8 cellular contexts compared by ENCODE assay signal in genomic region chr3:46895204-46895660, GRCh38. TPM values are rescaled to one million over a fixed set of nuclear protein-coding genes. Genes with fewer than 3 reads are reported as not detected.
DNase-seq lines count a peak whose midpoint lies in the region; ATAC-seq and TF ChIP-seq lines count a peak whose summit lies in the region.

No MANE protein-coding gene starts in this region.

- 15 to 23% (median 21%) methylated on average over 5 of the region's 5 CpGs for WGBS in spleen, 5 donors

- H3K27ac ChIP-seq in spleen, result no peak overlapping the region

- intact Hi-C loops in left cardiac atrium (cut with DNase I), result loop anchor here (2.0 to 5.0 kb wide), 3 partner anchors 28 to 190 kb away; no protein-coding TSS in a partner anchor
- intact Hi-C loops in spleen (cut with DNase I; ENCODE audit: low total_unique reads), result loop anchor here (5.0 kb wide), 1 partner anchor 188 kb away; no protein-coding TSS in a partner anchor

- H3K27ac Mint-ChIP-seq in HFFc6, result no peak overlapping the region
- H3K27ac Mint-ChIP-seq in activated naive CD4-positive, alpha-beta T cell treated with anti-CD3 and anti-CD28 coated beads, Interleukin-2, amount 10 ng/mL, durations not matched to agents 7 days and 5 days, result no peak overlapping the region

- TF ChIP-seq CTCF in HFFc6 (IDR thresholded peaks at IDR 0.05), result peak; percentile 95
- TF ChIP-seq CTCF in spleen (IDR thresholded peaks at IDR 0.05 in 8 of 11, conservative IDR thresholded peaks at IDR 0.05 in 3 of 11), result peak; percentile 74 to 91 (median 85)

- H3K27me3 ChIP-seq in spleen (replicated peaks in 1 of 7), result peaks cover 0 to 76% (median 20%) of the 10 kb centered on the region in 7 donors

- no peak overlapping the region for H3K4me3 Mint-ChIP-seq in HFFc6
- no peak overlapping the region for H3K4me3 Mint-ChIP-seq in activated naive CD4-positive, alpha-beta T cell treated with anti-CD3 and anti-CD28 coated beads, Interleukin-2, amount 10 ng/mL, durations not matched to agents 7 days and 5 days

- TF ChIP-seq POLR2A in spleen (IDR thresholded peaks at IDR 0.05), result no peak

- DNase-seq in Ammon's horn (ENCODE audit: low spot score) (peak; percentile 43), HFFc6 (peak; percentile 24), SKM-1 treated with dmso at 0.1 percent for 144 hours (lab: John Stamatoyannopoulos, UW; ENCODE audit: unreplicated experiment) (peak; percentile 46), left cardiac atrium (peak; percentile 84), spleen (peak; percentile 90), SHP77 treated with DMSO at 0.1 percent for 48 hours (lab: John Stamatoyannopoulos, UW) (no peak)
- peak; percentile 86 for DNase-seq in activated naive CD4-positive, alpha-beta T cell treated with anti-CD3 and anti-CD28 coated beads, Interleukin-2, amount 10 ng/mL, durations not matched to agents 7 days and 5 days

- peaks cover 4 to 67% (median 29%) of the 10 kb centered on the region in 6 donors for H3K4me1 ChIP-seq in spleen

- no peak overlapping the region for H3K4me3 ChIP-seq in spleen

- ATAC-seq in left cardiac atrium (peak; percentile 42 to 56), HG03521 (IDR thresholded peaks at IDR 0.05; ENCODE audit: unreplicated experiment) (no peak)

- no peaks in the 10 kb centered on the region for H3K36me3 ChIP-seq in spleen

- H3K36me3 Mint-ChIP-seq in HFFc6 (ENCODE audit: low read depth), result no peaks in the 10 kb centered on the region
- H3K36me3 Mint-ChIP-seq in activated naive CD4-positive, alpha-beta T cell treated with anti-CD3 and anti-CD28 coated beads, Interleukin-2, amount 10 ng/mL, durations not matched to agents 7 days and 5 days, result no peaks in the 10 kb centered on the region

- no peaks in the 10 kb centered on the region for H3K4me1 Mint-ChIP-seq in HFFc6 (ENCODE audit: low read depth)
- peaks cover 3% of the 10 kb centered on the region for H3K4me1 Mint-ChIP-seq in activated naive CD4-positive, alpha-beta T cell treated with anti-CD3 and anti-CD28 coated beads, Interleukin-2, amount 10 ng/mL, durations not matched to agents 7 days and 5 days

- no peaks in the 10 kb centered on the region for H3K9me3 ChIP-seq in spleen

- no peaks in the 10 kb centered on the region for H3K9me3 Mint-ChIP-seq in HFFc6
- H3K9me3 Mint-ChIP-seq in activated naive CD4-positive, alpha-beta T cell treated with anti-CD3 and anti-CD28 coated beads, Interleukin-2, amount 10 ng/mL, durations not matched to agents 7 days and 5 days, result no peaks in the 10 kb centered on the region

- H3K27me3 Mint-ChIP-seq in HFFc6 (ENCODE audit: insufficient read depth), result peaks cover 16% of the 10 kb centered on the region
- peaks cover 97% of the 10 kb centered on the region for H3K27me3 Mint-ChIP-seq in activated naive CD4-positive, alpha-beta T cell treated with anti-CD3 and anti-CD28 coated beads, Interleukin-2, amount 10 ng/mL, durations not matched to agents 7 days and 5 days

- CTCF ChIA-PET in activated naive CD4-positive, alpha-beta T cell treated with anti-CD3 and anti-CD28 coated beads, Interleukin-2, amount 10 ng/mL, durations not matched to agents 7 days and 5 days (lab: Charles Lee), result interaction anchor here (0.6 to 2.8 kb wide), 20 partner anchors 10 to 473 kb away, joined by 3 to 28 read pairs (median 4); partner anchors contain the start of genes ALS2CL and MYL3

RNA-seq across cellular contexts. Expression of gene PTH1R, which starts 17.7 kb away (rescaled TPM):
- total RNA-seq in HFFc6 (2021; fragmentation: NEBNext Ultra II Directional; extraction: Animal tissue kit (Norgen Biotek cat#: 25700)), result 1 to 10 TPM in 2 of 6 experiments, under 1 TPM in 3, not detected in 1; 0.09 to 1.4 (median 0.85) TPM
- total RNA-seq in left cardiac atrium (10 to 100 TPM in 1 of 2 donors, 1 to 10 TPM in 1; 5.4 to 10.0 TPM), spleen (10 to 100 TPM in 6 of 7 donors, 1 to 10 TPM in 1; 5.1 to 38.7 (median 21.9) TPM)
- 100 to 1,000 TPM in 1 of 3 donors, 10 to 100 TPM in 2; 61.8 to 190 (median 67.1) TPM for polyA plus RNA-seq in spleen

RNA-seq across cellular contexts. Expression of gene MYL3, which starts 32.0 kb away (rescaled TPM):
- total RNA-seq in HFFc6 (2021; fragmentation: NEBNext Ultra II Directional; extraction: Animal tissue kit (Norgen Biotek cat#: 25700)), result under 1 TPM in 2 of 6 experiments, not detected in 4; 0.30 to 0.31 TPM
- 100 to 1,000 TPM; 157 to 557 TPM for total RNA-seq in left cardiac atrium
- total RNA-seq in spleen, result 10 to 100 TPM in 2 of 7 donors, 1 to 10 TPM in 5; 1.9 to 16.2 (median 7.3) TPM
- 1 to 10 TPM; 2.6 to 6.7 (median 5.3) TPM for polyA plus RNA-seq in spleen

Comparison
In these comparisons a context has a peak if more than half of its experiments do, and no peak if none do; other contexts are left out.
1. RNA of gene MYL3, which starts 32.0 kb away (total RNA-seq): 157 to 557 TPM in left cardiac atrium; 1.9 to 16.2 TPM in spleen and 0.30 to 0.31 TPM in HFFc6; every median in the first group is over 4 times any median in the second.